10 cellular contexts compared by ENCODE assay signal in genomic region chr2:37653093-37653492, GRCh38. TPM values are rescaled to one million over a fixed set of nuclear protein-coding genes. Genes with fewer than 3 reads are reported as not detected.
DNase-seq lines count a peak whose midpoint lies in the region; ATAC-seq and TF ChIP-seq lines count a peak whose summit lies in the region.
"Had no signal": no experiment of that assay in that cellular context is flagged by ENCODE, and none has a peak within 500 bp of the region (broad histone marks: within the 10 kb centered on the region; RNA-seq: fewer than 3 reads in every experiment).

No MANE protein-coding gene starts in this region.

- H3K4me3 Mint-ChIP-seq in HFFc6, result peak overlapping the region; percentile 65
- peak overlapping the region; percentile 62 for H3K4me3 Mint-ChIP-seq in central memory CD8-positive, alpha-beta T cell
- H3K4me3 Mint-ChIP-seq in naive thymus-derived CD8-positive, alpha-beta T cell, result peak overlapping the region in 9 of 10 donors; percentile 25 to 71 (median 57)

- H3K36me3 ChIP-seq in ACC112 (ENCODE audit: insufficient read depth, low read length), result peaks cover 17% of the 10 kb centered on the region

- peak overlapping the region; percentile 85 for H3K27ac Mint-ChIP-seq in HFFc6
- H3K27ac Mint-ChIP-seq in central memory CD8-positive, alpha-beta T cell (ENCODE audit: low read depth), result peak overlapping the region; percentile 90
- H3K27ac Mint-ChIP-seq in naive thymus-derived CD8-positive, alpha-beta T cell, result peak overlapping the region; percentile 78 to 97 (median 88)

- DNase-seq in HFFc6 (no peak), NCI-H1092 (lab: John Stamatoyannopoulos, UW) (no peak), NCI-H748 (lab: John Stamatoyannopoulos, UW; ENCODE audit: unreplicated experiment) (no peak), anterior cingulate cortex (lab: John Stamatoyannopoulos, UW) (no peak)
- no peak for DNase-seq in central memory CD8-positive, alpha-beta T cell (ENCODE audit: low spot score in 2 of 2)
- no peak for DNase-seq in naive thymus-derived CD8-positive, alpha-beta T cell
- DNase-seq: DMS79 treated with DMSO at 0.1 percent for 48 hours; NK-92 treated with Interleukin-12 subunit alpha and Interleukin-12 subunit beta, amount 100 ng/mL, for 24 hours had no signal

- H2AFZ ChIP-seq in ACC112 (ENCODE audit: low read length, unreplicated experiment), result no peak overlapping the region

- no peaks in the 10 kb centered on the region for H3K27me3 ChIP-seq in ACC112 (ENCODE audit: insufficient read depth, low read length)

- peaks cover 75% of the 10 kb centered on the region for H3K36me3 Mint-ChIP-seq in HFFc6 (ENCODE audit: low read depth)
- peaks cover 21% of the 10 kb centered on the region for H3K36me3 Mint-ChIP-seq in central memory CD8-positive, alpha-beta T cell (ENCODE audit: insufficient read depth)
- H3K36me3 Mint-ChIP-seq in naive thymus-derived CD8-positive, alpha-beta T cell, result peaks cover 0 to 19% (median 2%) of the 10 kb centered on the region in 3 donors

- H3K4me3 ChIP-seq in ACC112 (ENCODE audit: low read depth, low read length), result no peak overlapping the region

- peak overlapping the region; percentile 67 for H3K27ac ChIP-seq in ACC112 (ENCODE audit: low read depth, low read length)

- no peak for TF ChIP-seq CTCF in HFFc6 (IDR thresholded peaks at IDR 0.05)

- POLR2A ChIA-PET in naive thymus-derived CD8-positive, alpha-beta T cell (lab: Charles Lee), result interaction anchor here (0.7 to 1.5 kb wide), 3 partner anchors 10 to 31 kb away, joined by 3 read pairs; no protein-coding TSS in a partner anchor

- no peaks in the 10 kb centered on the region for H3K9me3 Mint-ChIP-seq in HFFc6
- no peaks in the 10 kb centered on the region for H3K9me3 Mint-ChIP-seq in central memory CD8-positive, alpha-beta T cell
- peaks cover 0 to 3% (median 0%) of the 10 kb centered on the region in 9 donors for H3K9me3 Mint-ChIP-seq in naive thymus-derived CD8-positive, alpha-beta T cell

- peaks cover 95% of the 10 kb centered on the region for H3K79me2 ChIP-seq in ACC112 (ENCODE audit: control insufficient read depth, insufficient read depth, low read length, unreplicated experiment)

- peaks cover 1% of the 10 kb centered on the region for H3K27me3 Mint-ChIP-seq in HFFc6 (ENCODE audit: insufficient read depth)
- H3K27me3 Mint-ChIP-seq in central memory CD8-positive, alpha-beta T cell, result no peaks in the 10 kb centered on the region
- no peaks in the 10 kb centered on the region for H3K27me3 Mint-ChIP-seq in naive thymus-derived CD8-positive, alpha-beta T cell

- ATAC-seq in central memory CD8-positive, alpha-beta T cell (replicated peaks; ENCODE audit: extremely low read depth, poor library complexity, severe bottlenecking), result no peak
- no peak for ATAC-seq in naive thymus-derived CD8-positive, alpha-beta T cell
- no peak for ATAC-seq in HG03280 (IDR thresholded peaks at IDR 0.05; ENCODE audit: unreplicated experiment)

- peaks cover 77% of the 10 kb centered on the region for H3K4me1 ChIP-seq in ACC112 (ENCODE audit: control insufficient read depth, insufficient read depth, low read length, unreplicated experiment)

- peaks cover 100% of the 10 kb centered on the region for H3K4me1 Mint-ChIP-seq in HFFc6 (ENCODE audit: low read depth)
- H3K4me1 Mint-ChIP-seq in central memory CD8-positive, alpha-beta T cell, result peaks cover 97% of the 10 kb centered on the region
- H3K4me1 Mint-ChIP-seq in naive thymus-derived CD8-positive, alpha-beta T cell, result peaks cover 61 to 99% (median 95%) of the 10 kb centered on the region in 4 donors

RNA-seq across cellular contexts. Expression of gene CDC42EP3, which starts 18.3 kb away (rescaled TPM):
- 100 to 1,000 TPM; 159 to 248 (median 201) TPM for total RNA-seq in HFFc6 (2021; fragmentation: NEBNext Ultra II Directional; extraction: Animal tissue kit (Norgen Biotek cat#: 25700))
- total RNA-seq in naive thymus-derived CD8-positive, alpha-beta T cell, result 10 to 100 TPM; 28.4 to 32.3 TPM
- polyA plus RNA-seq in naive thymus-derived CD8-positive, alpha-beta T cell, result 10 to 100 TPM; 47.9 to 68.5 (median 52.6) TPM

Comparison
In these comparisons a context has a peak if more than half of its experiments do, and no peak if none do; other contexts are left out.
1. RNA of gene CDC42EP3, which starts 18.3 kb away (total RNA-seq): 159 to 248 TPM in HFFc6; 28.4 to 32.3 TPM in naive thymus-derived CD8-positive, alpha-beta T cell; every median in the first group is over 4 times any median in the second.
2. Peak in every context shown above with its lines, with median percentiles within 50 percentile points of each other: H3K27ac Mint-ChIP-seq and H3K4me3 Mint-ChIP-seq.